Comparison of ENCODE assay signal across 21 cellular contexts in the genomic region with DNA sequence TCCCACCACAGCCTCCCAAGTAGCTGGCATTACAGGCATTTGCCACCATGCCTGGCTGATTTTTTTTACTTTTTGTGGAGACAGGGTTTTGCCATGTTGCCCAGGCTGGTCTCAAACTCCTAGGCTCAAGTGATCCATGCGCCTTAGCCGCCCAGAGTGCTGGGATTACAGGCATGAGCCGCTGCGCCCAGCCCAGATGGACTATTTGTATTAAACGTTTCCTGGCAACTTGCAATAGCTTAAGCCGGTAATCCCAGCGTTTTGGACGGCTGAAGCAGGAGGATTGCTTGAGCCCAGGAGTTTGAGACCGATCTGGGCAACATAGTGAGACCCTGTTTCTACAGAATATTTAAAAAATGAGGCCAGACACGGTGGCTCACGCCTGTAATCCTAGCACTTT.
"Had no signal": no experiment of that assay in that cellular context is flagged by ENCODE, and none has a peak within 500 bp of the region (broad histone marks: within the 10 kb centered on the region; RNA-seq: fewer than 3 reads in every experiment).

No MANE protein-coding gene starts in this region.

- H3K9me3 ChIP-seq: transverse colon had no signal

- H3K4me3 ChIP-seq: transverse colon had no signal

- H3K9me3 Mint-ChIP-seq: activated B cell treated with CpG ODN at 0.5 μM for 24 hours; activated naive CD8-positive, alpha-beta T cell treated with anti-CD3 and anti-CD28 coated beads, Interleukin-2, amount 10 ng/mL, durations not matched to agents 7 days and 5 days; activated T-cell treated with anti-CD3 and anti-CD28 coated beads, Interleukin-2, amount 50 U/mL, for 4 hours; natural killer cell treated with Interleukin-12 subunit alpha and Interleukin-12 subunit beta and Interleukin-15 and Interleukin-18, amount 100 ng/mL, for 72 hours; T-helper 1 cell treated with Interleukin-12 subunit alpha and Interleukin-12 subunit beta and Interleukin-4 antibody, amounts not matched to agents 30 μg/mL and 1 μg/mL, for 36 hours had no signal

- H3K4me3 Mint-ChIP-seq: activated B cell treated with CpG ODN at 0.5 μM for 24 hours; activated naive CD8-positive, alpha-beta T cell treated with anti-CD3 and anti-CD28 coated beads, Interleukin-2, amount 10 ng/mL, durations not matched to agents 7 days and 5 days; activated T-cell treated with anti-CD3 and anti-CD28 coated beads, Interleukin-2, amount 50 U/mL, for 4 hours; brain; natural killer cell treated with Interleukin-12 subunit alpha and Interleukin-12 subunit beta and Interleukin-15 and Interleukin-18, amount 100 ng/mL, for 72 hours; T-helper 1 cell treated with Interleukin-12 subunit alpha and Interleukin-12 subunit beta and Interleukin-4 antibody, amounts not matched to agents 30 μg/mL and 1 μg/mL, for 36 hours had no signal

- H3K36me3 ChIP-seq: transverse colon had no signal

- ATAC-seq: activated T-cell treated with anti-CD3 and anti-CD28 coated beads, Interleukin-2, amount 50 U/mL, for 4 hours; natural killer cell treated with Interleukin-12 subunit alpha and Interleukin-12 subunit beta and Interleukin-15 and Interleukin-18, amount 100 ng/mL, for 72 hours; right cardiac atrium had no signal

- H3K27ac Mint-ChIP-seq: activated B cell treated with CpG ODN at 0.5 μM for 24 hours; activated naive CD8-positive, alpha-beta T cell treated with anti-CD3 and anti-CD28 coated beads, Interleukin-2, amount 10 ng/mL, durations not matched to agents 7 days and 5 days; brain; T-helper 1 cell treated with Interleukin-12 subunit alpha and Interleukin-12 subunit beta and Interleukin-4 antibody, amounts not matched to agents 30 μg/mL and 1 μg/mL, for 36 hours had no signal

- H3K27me3 Mint-ChIP-seq: activated B cell treated with CpG ODN at 0.5 μM for 24 hours; activated naive CD8-positive, alpha-beta T cell treated with anti-CD3 and anti-CD28 coated beads, Interleukin-2, amount 10 ng/mL, durations not matched to agents 7 days and 5 days; brain; natural killer cell treated with Interleukin-12 subunit alpha and Interleukin-12 subunit beta and Interleukin-15 and Interleukin-18, amount 100 ng/mL, for 72 hours; progenitor cell of endocrine pancreas had no signal

- H3K27me3 ChIP-seq: transverse colon had no signal

- H3K27ac ChIP-seq: transverse colon had no signal

- DNase-seq: activated B cell treated with CpG ODN at 0.5 μM for 24 hours; activated CD4-positive, alpha-beta T cell treated with anti-CD3 and anti-CD28 coated beads, Interleukin-2, amount 50 U/mL, for 1 hour; activated gamma-delta T cell treated with Interleukin-2 at 50 U/mL for 16 hours; activated naive CD8-positive, alpha-beta T cell treated with anti-CD3 and anti-CD28 coated beads, Interleukin-2, amount 10 ng/mL, durations not matched to agents 7 days and 5 days; activated T-cell treated with anti-CD3 and anti-CD28 coated beads, Interleukin-2, amount 50 U/mL, for 4 hours; central memory CD4-positive, alpha-beta T cell; cortex of kidney; effector CD8-positive, alpha-beta T cell; foreskin melanocyte; kidney glomerular epithelial cell; mesenchymal stem cell; occipital lobe; right cardiac atrium; small intestine; stimulated activated CD4-positive, alpha-beta T cell treated with anti-CD3 and anti-CD28 coated beads, Interleukin-4, amount 100 ng/mL, for 24 hours; stimulated activated naive CD4-positive, alpha-beta T cell treated with Interleukin-2 at 50 U/mL for 16 hours; transverse colon had no signal
